In the genomic region with DNA sequence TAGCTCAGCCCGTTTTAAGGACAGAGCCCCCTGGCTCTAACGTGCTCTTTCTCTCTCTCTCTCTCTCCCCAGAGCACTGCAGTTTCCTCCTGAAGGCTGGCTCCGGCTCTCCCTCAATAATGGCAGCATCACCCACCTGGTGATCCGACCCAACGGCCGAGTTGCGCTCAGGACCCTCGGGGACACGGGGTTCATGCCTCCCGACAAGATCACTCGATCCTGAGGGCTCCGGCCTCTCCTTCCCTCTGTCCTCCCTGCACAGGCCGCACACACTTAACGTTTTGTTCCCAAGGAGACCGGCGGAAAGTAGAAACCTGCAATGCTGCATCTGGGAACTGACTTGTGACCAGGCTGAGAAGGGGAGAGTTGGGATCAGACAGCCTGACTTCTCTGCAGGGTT, we compare ENCODE assay signal across 24 cellular contexts.
"Had no signal": no experiment of that assay in that cellular context is flagged by ENCODE, and none has a peak within 500 bp of the region (broad histone marks: within the 10 kb centered on the region; RNA-seq: fewer than 3 reads in every experiment).

No MANE protein-coding gene starts in this region.

- H3K27ac Mint-ChIP-seq: activated CD8-positive, alpha-beta T cell treated with anti-CD3 and anti-CD28 coated beads, Interleukin-2, amount 10 ng/mL, durations not matched to agents 7 days and 5 days; activated naive CD8-positive, alpha-beta T cell; effector memory CD8-positive, alpha-beta T cell; naive thymus-derived CD4-positive, alpha-beta T cell; neural progenitor cell; progenitor cell of endocrine pancreas had no signal

- H2AFZ ChIP-seq: neural progenitor cell had no signal

- H3K36me3 Mint-ChIP-seq: activated naive CD8-positive, alpha-beta T cell had no signal

- ATAC-seq: activated CD8-positive, alpha-beta T cell treated with anti-CD3 and anti-CD28 coated beads, Interleukin-2, amount 10 ng/mL, durations not matched to agents 7 days and 5 days; effector memory CD8-positive, alpha-beta T cell; left lung; naive thymus-derived CD4-positive, alpha-beta T cell had no signal

- DNase-seq: activated CD4-positive, alpha-beta T cell treated with anti-CD3 and anti-CD28 coated beads, Interleukin-2, amount 10 ng/mL, durations not matched to agents 24 days and 14 days; activated CD8-positive, alpha-beta T cell treated with anti-CD3 and anti-CD28 coated beads, Interleukin-2, amount 10 ng/mL, durations not matched to agents 7 days and 5 days; adrenal gland; central memory CD4-positive, alpha-beta T cell; dorsolateral prefrontal cortex; effector memory CD8-positive, alpha-beta T cell; hippocampal formation; kidney glomerular epithelial cell; naive thymus-derived CD4-positive, alpha-beta T cell; retina; spleen; stimulated activated CD4-positive, alpha-beta T cell treated with anti-CD3 and anti-CD28 coated beads, Interleukin-4, amount 100 ng/mL, for 1 hour; stomach had no signal

- H3K4me3 ChIP-seq: adrenal gland, ascending aorta, dorsolateral prefrontal cortex, esophagus muscularis mucosa, left lung, neural progenitor cell, spleen, stomach, suprapubic skin, tibial nerve had no signal

- H3K27me3 ChIP-seq: adrenal gland, ascending aorta, dorsolateral prefrontal cortex, esophagus muscularis mucosa, left lung, neural progenitor cell, spleen, stomach, suprapubic skin, tibial nerve had no signal

- H3K9me3 ChIP-seq: adrenal gland, ascending aorta, esophagus muscularis mucosa, left lung, spleen, stomach, suprapubic skin, tibial nerve had no signal

- H3K27me3 Mint-ChIP-seq: activated CD4-positive, alpha-beta T cell treated with anti-CD3 and anti-CD28 coated beads, Interleukin-2, amount 10 ng/mL, durations not matched to agents 24 days and 14 days; activated naive CD8-positive, alpha-beta T cell; effector memory CD8-positive, alpha-beta T cell; naive thymus-derived CD4-positive, alpha-beta T cell; progenitor cell of endocrine pancreas had no signal

- FAIRE-seq: colon, frontal cortex, urothelium cell line had no signal

- H3K4me1 ChIP-seq: ascending aorta, esophagus muscularis mucosa, left lung, neural progenitor cell, spleen, stomach, suprapubic skin, tibial nerve had no signal

- H3K27ac ChIP-seq: adrenal gland, ascending aorta, dorsolateral prefrontal cortex, esophagus muscularis mucosa, left lung, neural progenitor cell, spleen, stomach, suprapubic skin, tibial nerve had no signal

- H3K4me2 ChIP-seq: neural progenitor cell had no signal

- H3K9me3 Mint-ChIP-seq: activated CD4-positive, alpha-beta T cell treated with anti-CD3 and anti-CD28 coated beads, Interleukin-2, amount 10 ng/mL, durations not matched to agents 24 days and 14 days; effector memory CD8-positive, alpha-beta T cell; naive thymus-derived CD4-positive, alpha-beta T cell; neural progenitor cell had no signal

- H3K4me3 Mint-ChIP-seq: activated CD4-positive, alpha-beta T cell treated with anti-CD3 and anti-CD28 coated beads, Interleukin-2, amount 10 ng/mL, durations not matched to agents 24 days and 14 days; activated CD8-positive, alpha-beta T cell treated with anti-CD3 and anti-CD28 coated beads, Interleukin-2, amount 10 ng/mL, durations not matched to agents 7 days and 5 days; activated naive CD8-positive, alpha-beta T cell; effector memory CD8-positive, alpha-beta T cell; naive thymus-derived CD4-positive, alpha-beta T cell; neural progenitor cell had no signal

- H3K9ac ChIP-seq: neural progenitor cell had no signal

- H3K4me1 Mint-ChIP-seq: naive thymus-derived CD4-positive, alpha-beta T cell; neural progenitor cell had no signal

- H3K36me3 ChIP-seq: neural progenitor cell had no signal
